8 cellular contexts compared by ENCODE assay signal in the genomic region with DNA sequence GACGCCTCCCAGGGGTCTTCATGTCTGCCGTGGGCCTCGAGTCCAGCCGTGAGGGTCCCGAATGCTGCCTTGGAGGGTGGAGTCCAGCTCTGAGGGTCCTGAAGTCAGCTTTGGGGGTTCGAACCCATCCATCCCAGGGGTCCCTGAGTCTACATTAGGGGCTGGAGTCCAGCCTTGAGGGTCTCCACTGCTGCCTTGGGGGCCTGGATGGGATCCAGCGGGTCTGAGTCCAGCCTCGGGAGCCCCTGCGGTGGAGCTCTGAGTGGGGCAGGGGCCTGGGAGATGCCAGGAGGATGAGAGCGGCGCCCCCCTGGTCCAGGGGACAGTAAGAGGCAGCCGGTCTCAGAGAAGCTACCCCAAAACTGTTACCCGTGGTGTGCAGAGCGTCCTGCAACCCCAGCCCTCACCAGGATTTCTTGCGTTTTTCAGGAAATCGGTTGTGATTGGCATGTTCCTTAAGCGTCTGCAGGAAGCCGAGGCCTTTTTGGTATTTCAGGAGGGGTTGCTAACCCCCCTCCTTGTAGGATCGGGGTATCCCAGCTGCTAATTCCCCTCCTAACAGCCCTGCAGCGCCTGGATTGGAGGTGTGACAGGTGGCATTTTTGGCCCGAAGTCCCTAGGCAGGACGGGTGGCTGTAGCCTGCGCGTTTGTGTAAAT. TPM values are rescaled to one million over a fixed set of nuclear protein-coding genes. Genes with fewer than 3 reads are reported as not detected.
DNase-seq lines count a peak whose midpoint lies in the region; ATAC-seq and TF ChIP-seq lines count a peak whose summit lies in the region.

No MANE protein-coding gene starts in this region.

- peak overlapping the region; percentile 77 for H3K4me3 ChIP-seq in iPS-20b (ENCODE audit: low read length)

- no peak overlapping the region for H3K27ac ChIP-seq in iPS-20b (ENCODE audit: low read length)

- ATAC-seq in stimulated activated memory B cell treated with anti-CD40 and anti-IgM and Interleukin-4, amounts not matched to agents 10 μg/mL and 1 μg/mL and 100 μg/mL, for 72 hours: no peak
- ATAC-seq in HG03135 (IDR thresholded peaks at IDR 0.05; ENCODE audit: unreplicated experiment): no peak

- no peak for DNase-seq in HFFc6
- no peak for DNase-seq in activated naive CD8-positive, alpha-beta T cell treated with anti-CD3 and anti-CD28 coated beads for 36 hours
- DNase-seq in hippocampal formation (lab: John Stamatoyannopoulos, UW): no peak
- DNase-seq in amygdala (lab: John Stamatoyannopoulos, UW): no peak
- no peak for DNase-seq in NCI-H345 treated with DMSO at 0.1 percent for 48 hours (lab: John Stamatoyannopoulos, UW; ENCODE audit: unreplicated experiment)

- no peaks in the 10 kb centered on the region for H3K4me1 Mint-ChIP-seq in HFFc6 (ENCODE audit: low read depth)
- H3K4me1 Mint-ChIP-seq in activated naive CD8-positive, alpha-beta T cell treated with anti-CD3 and anti-CD28 coated beads for 36 hours: peaks cover 22% of the 10 kb centered on the region
- peaks cover 32% of the 10 kb centered on the region for H3K4me1 Mint-ChIP-seq in stimulated activated memory B cell treated with anti-CD40 and anti-IgM and Interleukin-4, amounts not matched to agents 10 μg/mL and 1 μg/mL and 100 μg/mL, for 72 hours

- peak overlapping the region; percentile 90 for H3K9ac ChIP-seq in iPS-20b (ENCODE audit: low read depth, low read length)

- peak overlapping the region; percentile 69 for H3K27ac Mint-ChIP-seq in HFFc6
- peak overlapping the region; percentile 62 for H3K27ac Mint-ChIP-seq in activated naive CD8-positive, alpha-beta T cell treated with anti-CD3 and anti-CD28 coated beads for 36 hours
- H3K27ac Mint-ChIP-seq in stimulated activated memory B cell treated with anti-CD40 and anti-IgM and Interleukin-4, amounts not matched to agents 10 μg/mL and 1 μg/mL and 100 μg/mL, for 72 hours: peak overlapping the region; percentile 79

- peaks cover 13% of the 10 kb centered on the region for H3K36me3 ChIP-seq in iPS-20b (ENCODE audit: insufficient read depth, low read depth, low read length)

- H3K4me1 ChIP-seq in iPS-20b (ENCODE audit: insufficient read depth, low read length): peaks cover 6% of the 10 kb centered on the region

- no peak for TF ChIP-seq CTCF in HFFc6 (IDR thresholded peaks at IDR 0.05)

- peaks cover 12% of the 10 kb centered on the region; the same call in 1 of the 2 replicates for H3K27me3 ChIP-seq in iPS-20b (ENCODE audit: insufficient read depth, low read length)

- H3K9me3 ChIP-seq in iPS-20b (ENCODE audit: insufficient read depth, low read depth, low read length): no peaks in the 10 kb centered on the region

- peaks cover 10% of the 10 kb centered on the region for H3K36me3 Mint-ChIP-seq in HFFc6 (ENCODE audit: low read depth)
- peaks cover 11% of the 10 kb centered on the region for H3K36me3 Mint-ChIP-seq in activated naive CD8-positive, alpha-beta T cell treated with anti-CD3 and anti-CD28 coated beads for 36 hours
- H3K36me3 Mint-ChIP-seq in stimulated activated memory B cell treated with anti-CD40 and anti-IgM and Interleukin-4, amounts not matched to agents 10 μg/mL and 1 μg/mL and 100 μg/mL, for 72 hours: peaks cover 8% of the 10 kb centered on the region

- H3K27me3 Mint-ChIP-seq in HFFc6 (ENCODE audit: insufficient read depth): peaks cover 7% of the 10 kb centered on the region
- H3K27me3 Mint-ChIP-seq in activated naive CD8-positive, alpha-beta T cell treated with anti-CD3 and anti-CD28 coated beads for 36 hours: peaks cover 8% of the 10 kb centered on the region
- no peaks in the 10 kb centered on the region for H3K27me3 Mint-ChIP-seq in stimulated activated memory B cell treated with anti-CD40 and anti-IgM and Interleukin-4, amounts not matched to agents 10 μg/mL and 1 μg/mL and 100 μg/mL, for 72 hours

- peaks cover 12% of the 10 kb centered on the region for H3K9me3 Mint-ChIP-seq in HFFc6
- H3K9me3 Mint-ChIP-seq in activated naive CD8-positive, alpha-beta T cell treated with anti-CD3 and anti-CD28 coated beads for 36 hours: no peaks in the 10 kb centered on the region
- H3K9me3 Mint-ChIP-seq in stimulated activated memory B cell treated with anti-CD40 and anti-IgM and Interleukin-4, amounts not matched to agents 10 μg/mL and 1 μg/mL and 100 μg/mL, for 72 hours: peaks cover 3% of the 10 kb centered on the region

- peak overlapping the region; percentile 88 for H3K4me3 Mint-ChIP-seq in HFFc6
- H3K4me3 Mint-ChIP-seq in activated naive CD8-positive, alpha-beta T cell treated with anti-CD3 and anti-CD28 coated beads for 36 hours: peak overlapping the region; percentile 87
- H3K4me3 Mint-ChIP-seq in stimulated activated memory B cell treated with anti-CD40 and anti-IgM and Interleukin-4, amounts not matched to agents 10 μg/mL and 1 μg/mL and 100 μg/mL, for 72 hours: peak overlapping the region; percentile 79

RNA-seq across cellular contexts. Expression of a gene that starts 1.7 kb away (rescaled TPM):
- 10 to 100 TPM; 35.1 to 40.2 (median 37.4) TPM for total RNA-seq in HFFc6 (2021; fragmentation: NEBNext Ultra II Directional; extraction: Animal tissue kit (Norgen Biotek cat#: 25700))
- total RNA-seq in activated naive CD8-positive, alpha-beta T cell treated with anti-CD3 and anti-CD28 coated beads for 36 hours: 10 to 100 TPM; 70.5 to 71.7 TPM

RNA-seq across cellular contexts. Expression of a gene that starts 39.1 kb away (rescaled TPM):
- 10 to 100 TPM; 23.4 to 30.6 (median 25.0) TPM for total RNA-seq in HFFc6 (2021; fragmentation: NEBNext Ultra II Directional; extraction: Animal tissue kit (Norgen Biotek cat#: 25700))
- 10 to 100 TPM; 43.1 to 43.8 TPM for total RNA-seq in activated naive CD8-positive, alpha-beta T cell treated with anti-CD3 and anti-CD28 coated beads for 36 hours
